In genomic region chr5:43179836-43180235, GRCh38 we compare ENCODE assay signal across 21 cellular contexts. TPM values are rescaled to one million over a fixed set of nuclear protein-coding genes. Genes with fewer than 3 reads are reported as not detected.
"Had no signal": no experiment of that assay in that cellular context is flagged by ENCODE, and none has a peak within 500 bp of the region (broad histone marks: within the 10 kb centered on the region; RNA-seq: fewer than 3 reads in every experiment).

No MANE protein-coding gene starts in this region.

- H3K9ac ChIP-seq: KMS-11, SK-N-SH had no signal

- H3K9me2 ChIP-seq: SK-N-SH had no signal

- H3K4me2 ChIP-seq: KMS-11, SK-N-SH had no signal

- ATAC-seq: HepG2, Panc1 had no signal

- H3K9me3 ChIP-seq: SK-N-SH had no signal

- DNase-seq: IMR-90, NCI-H1092 treated with DMSO at 0.1 percent for 48 hours, NCI-H1436, NCI-H187, NCI-H2029, NCI-H2081 treated with DMSO at 0.1 percent for 48 hours, NCI-H2171, NCI-H226, NCI-H446, NCI-H510A, NCI-H524 treated with DMSO at 0.1 percent for 48 hours, NCI-H69, NCI-H774, SHP77, SK-N-SH, SW 1271 had no signal

- H3K27ac ChIP-seq: KMS-11, RWPE1 had no signal

RNA-seq across cellular contexts. Expression of gene NIM1K, which starts 12.2 kb away (rescaled TPM):
- total RNA-seq: HepG2, MCF 10A had no signal
